ENCODE assay signal across 26 cellular contexts in the genomic region with DNA sequence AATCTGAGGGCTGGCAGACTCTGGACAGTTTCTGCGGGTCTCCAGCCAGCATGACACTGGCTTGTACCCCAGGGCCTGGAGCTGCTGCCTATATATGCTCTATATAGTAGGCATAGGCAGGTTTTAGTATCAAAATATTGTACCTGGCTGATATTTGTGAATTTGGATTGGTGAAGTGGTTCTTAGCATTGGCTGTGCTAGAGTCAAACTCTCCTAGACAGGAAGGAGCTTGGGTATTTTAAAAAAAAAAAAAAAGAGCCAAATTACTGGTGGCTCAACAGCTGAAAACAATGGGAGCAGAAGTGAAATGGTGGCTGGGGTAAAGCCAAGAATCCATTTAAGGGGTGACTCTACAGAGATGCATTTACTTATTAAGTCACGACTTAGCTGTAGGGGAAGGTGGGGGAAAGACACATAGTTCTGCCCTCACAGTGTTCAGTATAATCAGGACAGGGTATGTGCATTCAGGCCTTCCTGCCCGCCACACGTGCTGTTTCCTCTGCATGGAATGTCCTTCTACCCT. TPM values are rescaled to one million over a fixed set of nuclear protein-coding genes. Genes with fewer than 3 reads are reported as not detected.
DNase-seq lines count a peak whose midpoint lies in the region; ATAC-seq and TF ChIP-seq lines count a peak whose summit lies in the region.
"Had no signal": no experiment of that assay in that cellular context is flagged by ENCODE, and none has a peak within 500 bp of the region (broad histone marks: within the 10 kb centered on the region; RNA-seq: fewer than 3 reads in every experiment).

No MANE protein-coding gene starts in this region.

- peak overlapping the region; percentile 31 for H3K9ac ChIP-seq in skeletal muscle satellite cell (ENCODE audit: low read depth, low read length)

- H3K4me1 ChIP-seq in skeletal muscle satellite cell (ENCODE audit: control insufficient read depth, insufficient read depth, low read length) (peaks cover 70% of the 10 kb centered on the region), right cardiac atrium (ENCODE audit: control insufficient read depth, insufficient read depth, low read length) (no peaks in the 10 kb centered on the region)

- no peaks in the 10 kb centered on the region for H3K9me3 Mint-ChIP-seq in activated T-cell treated with anti-CD3 and anti-CD28 coated beads, Interleukin-2, amount 50 U/mL, for 24 hours
- H3K9me3 Mint-ChIP-seq in activated CD8-positive, alpha-beta T cell treated with anti-CD3 and anti-CD28 coated beads for 36 hours: no peaks in the 10 kb centered on the region
- no peaks in the 10 kb centered on the region for H3K9me3 Mint-ChIP-seq in dendritic cell treated with granulocyte-macrophage colony-stimulating factor and Interleukin-4, amounts not matched to agents 40 ng/mL and 50 ng/mL, for 4 days
- H3K9me3 Mint-ChIP-seq: endodermal cell; natural killer cell treated with Interleukin-12 subunit alpha and Interleukin-12 subunit beta and Interleukin-15 and Interleukin-18, amount 100 ng/mL, for 72 hours had no signal

- no peak overlapping the region for H3K27ac ChIP-seq in right cardiac atrium (ENCODE audit: low read length)
- H3K27ac ChIP-seq: hepatocyte had no signal

- H3K27ac Mint-ChIP-seq in activated T-cell treated with anti-CD3 and anti-CD28 coated beads, Interleukin-2, amount 50 U/mL, for 24 hours: peak overlapping the region; percentile 85
- H3K27ac Mint-ChIP-seq in activated CD8-positive, alpha-beta T cell treated with anti-CD3 and anti-CD28 coated beads for 36 hours: peak overlapping the region; percentile 79
- H3K27ac Mint-ChIP-seq in dendritic cell treated with granulocyte-macrophage colony-stimulating factor and Interleukin-4, amounts not matched to agents 40 ng/mL and 50 ng/mL, for 4 days: peak overlapping the region; percentile 32
- H3K27ac Mint-ChIP-seq: endodermal cell; natural killer cell treated with Interleukin-12 subunit alpha and Interleukin-12 subunit beta and Interleukin-15 and Interleukin-18, amount 100 ng/mL, for 72 hours; progenitor cell of endocrine pancreas had no signal

- peaks cover 93% of the 10 kb centered on the region for H3K36me3 ChIP-seq in skeletal muscle satellite cell (ENCODE audit: insufficient read depth, low read length)

- H3K4me3 Mint-ChIP-seq in activated T-cell treated with anti-CD3 and anti-CD28 coated beads, Interleukin-2, amount 50 U/mL, for 24 hours: no peak overlapping the region
- H3K4me3 Mint-ChIP-seq in activated CD8-positive, alpha-beta T cell treated with anti-CD3 and anti-CD28 coated beads for 36 hours: no peak overlapping the region
- H3K4me3 Mint-ChIP-seq in dendritic cell treated with granulocyte-macrophage colony-stimulating factor and Interleukin-4, amounts not matched to agents 40 ng/mL and 50 ng/mL, for 4 days: no peak overlapping the region
- H3K4me3 Mint-ChIP-seq: endodermal cell; natural killer cell treated with Interleukin-12 subunit alpha and Interleukin-12 subunit beta and Interleukin-15 and Interleukin-18, amount 100 ng/mL, for 72 hours had no signal

- intact Hi-C loops in activated CD8-positive, alpha-beta T cell treated with anti-CD3 and anti-CD28 coated beads for 36 hours (cut with micrococcal nuclease): no loop called here
- intact Hi-C loops in dendritic cell treated with granulocyte-macrophage colony-stimulating factor and Interleukin-4, amounts not matched to agents 40 ng/mL and 50 ng/mL, for 4 days (cut with micrococcal nuclease): no loop called here
- intact Hi-C loops in right cardiac atrium (cut with DNase I): no loop called here

- H3K27me3 ChIP-seq in skeletal muscle satellite cell (ENCODE audit: control insufficient read depth, insufficient read depth, low read length) (no peaks in the 10 kb centered on the region), right cardiac atrium (ENCODE audit: control insufficient read depth, insufficient read depth) (no peaks in the 10 kb centered on the region)
- H3K27me3 ChIP-seq: hepatocyte had no signal

- peak overlapping the region; percentile 5 for H3K4me2 ChIP-seq in skeletal muscle satellite cell (ENCODE audit: low read length)
- H3K4me2 ChIP-seq: A549, hepatocyte, smooth muscle cell had no signal

- peaks cover 97% of the 10 kb centered on the region for H3K36me3 Mint-ChIP-seq in activated T-cell treated with anti-CD3 and anti-CD28 coated beads, Interleukin-2, amount 50 U/mL, for 24 hours (ENCODE audit: low read depth)
- peaks cover 58% of the 10 kb centered on the region for H3K36me3 Mint-ChIP-seq in activated CD8-positive, alpha-beta T cell treated with anti-CD3 and anti-CD28 coated beads for 36 hours (ENCODE audit: low read depth)
- H3K36me3 Mint-ChIP-seq in dendritic cell treated with granulocyte-macrophage colony-stimulating factor and Interleukin-4, amounts not matched to agents 40 ng/mL and 50 ng/mL, for 4 days (ENCODE audit: low read depth): peaks cover 36% of the 10 kb centered on the region
- H3K36me3 Mint-ChIP-seq: natural killer cell treated with Interleukin-12 subunit alpha and Interleukin-12 subunit beta and Interleukin-15 and Interleukin-18, amount 100 ng/mL, for 72 hours had no signal

- peaks cover 40% of the 10 kb centered on the region for H3K4me1 Mint-ChIP-seq in activated T-cell treated with anti-CD3 and anti-CD28 coated beads, Interleukin-2, amount 50 U/mL, for 24 hours (ENCODE audit: low read depth)
- H3K4me1 Mint-ChIP-seq in activated CD8-positive, alpha-beta T cell treated with anti-CD3 and anti-CD28 coated beads for 36 hours (ENCODE audit: low read depth): peaks cover 35% of the 10 kb centered on the region
- H3K4me1 Mint-ChIP-seq in dendritic cell treated with granulocyte-macrophage colony-stimulating factor and Interleukin-4, amounts not matched to agents 40 ng/mL and 50 ng/mL, for 4 days (ENCODE audit: low read depth): peaks cover 9% of the 10 kb centered on the region

- no peaks in the 10 kb centered on the region for H3K27me3 Mint-ChIP-seq in activated T-cell treated with anti-CD3 and anti-CD28 coated beads, Interleukin-2, amount 50 U/mL, for 24 hours
- H3K27me3 Mint-ChIP-seq in activated CD8-positive, alpha-beta T cell treated with anti-CD3 and anti-CD28 coated beads for 36 hours: no peaks in the 10 kb centered on the region
- H3K27me3 Mint-ChIP-seq in dendritic cell treated with granulocyte-macrophage colony-stimulating factor and Interleukin-4, amounts not matched to agents 40 ng/mL and 50 ng/mL, for 4 days: peaks cover 3% of the 10 kb centered on the region
- H3K27me3 Mint-ChIP-seq: natural killer cell treated with Interleukin-12 subunit alpha and Interleukin-12 subunit beta and Interleukin-15 and Interleukin-18, amount 100 ng/mL, for 72 hours; progenitor cell of endocrine pancreas had no signal

- H3K4me3 ChIP-seq in skeletal muscle satellite cell (ENCODE audit: low read length) (no peak overlapping the region), right cardiac atrium (ENCODE audit: low read length) (no peak overlapping the region)
- H3K4me3 ChIP-seq: A549, hepatocyte, smooth muscle cell had no signal

- POLR2A ChIA-PET in activated CD8-positive, alpha-beta T cell treated with anti-CD3 and anti-CD28 coated beads for 36 hours (lab: Charles Lee): interaction anchor here (1.0 to 2.8 kb wide), 3 partner anchors 9 to 17 kb away, joined by 3 to 19 read pairs (median 5); a partner anchor contains a TSS

- CTCF ChIA-PET in activated CD8-positive, alpha-beta T cell treated with anti-CD3 and anti-CD28 coated beads for 36 hours (lab: Charles Lee): interaction anchor here (0.7 to 2.8 kb wide), 5 partner anchors 9 to 128 kb away, joined by 4 to 11 read pairs (median 5); a partner anchor contains a TSS

- no peak for DNase-seq in activated T-cell treated with anti-CD3 and anti-CD28 coated beads, Interleukin-2, amount 50 U/mL, for 24 hours
- no peak for DNase-seq in activated T-cell treated with anti-CD3 and anti-CD28 coated beads, Interleukin-2, amount 50 U/mL, for 48 hours
- no peak for DNase-seq in activated CD8-positive, alpha-beta T cell treated with anti-CD3 and anti-CD28 coated beads for 36 hours
- no peak for DNase-seq in right cardiac atrium
- no peak for DNase-seq in COLO829 (ENCODE audit: low spot score)
- DNase-seq: activated CD8-positive, alpha-beta memory T cell treated with anti-CD3 and anti-CD28 coated beads, Interleukin-2, amount 50 U/mL, for 48 hours; C1 segment of cervical spinal cord; cerebellar nuclear complex; DMS53; endodermal cell; KG1; NCI-H2107; NCI-H526; trophoblast cell had no signal

- H3K9me3 ChIP-seq in skeletal muscle satellite cell (replicated peaks; ENCODE audit: low read length) (no peaks in the 10 kb centered on the region), right cardiac atrium (ENCODE audit: control insufficient read depth, low read length) (no peaks in the 10 kb centered on the region)
- H3K9me3 ChIP-seq: A549 had no signal

- no peak for TF ChIP-seq CTCF in activated CD8-positive, alpha-beta T cell treated with anti-CD3 and anti-CD28 coated beads for 36 hours (IDR thresholded peaks at IDR 0.05)

- WGBS in right cardiac atrium: 81% methylated on average over 4 of the region's 4 CpGs

- no peak for ATAC-seq in activated CD8-positive, alpha-beta T cell treated with anti-CD3 and anti-CD28 coated beads for 36 hours
- ATAC-seq in right cardiac atrium (no peak), HG03354 (IDR thresholded peaks at IDR 0.05; ENCODE audit: poor library complexity, severe bottlenecking, unreplicated experiment) (no peak)
- ATAC-seq: A549; activated CD4-positive, CD25-positive, alpha-beta regulatory T cell treated with anti-CD3 and anti-CD28 coated beads, Interleukin-2, amount 50 U/mL, for 24 hours; natural killer cell treated with Interleukin-12 subunit alpha and Interleukin-12 subunit beta and Interleukin-15 and Interleukin-18, amount 100 ng/mL, for 72 hours had no signal

RNA-seq across cellular contexts. Expression of a gene that starts 11.0 kb away (rescaled TPM):
- 10 to 100 TPM; 89.8 to 93.8 TPM for total RNA-seq in activated CD8-positive, alpha-beta T cell treated with anti-CD3 and anti-CD28 coated beads for 36 hours
- 14.7 and 19.2 TPM in 2 replicates for total RNA-seq in skeletal muscle satellite cell (2012; rRNA removed)
- total RNA-seq in right cardiac atrium: 10 to 100 TPM; 15.5 to 29.3 (median 18.6) TPM
- polyA plus RNA-seq in right cardiac atrium: 38.9 TPM

RNA-seq across cellular contexts. Expression of a gene that starts 17.8 kb away (rescaled TPM):
- total RNA-seq in activated CD8-positive, alpha-beta T cell treated with anti-CD3 and anti-CD28 coated beads for 36 hours: 10 to 100 TPM; 15.1 to 15.4 TPM
- 24.6 and 33.9 TPM in 2 replicates for total RNA-seq in skeletal muscle satellite cell (2012; rRNA removed)
- 1 to 10 TPM; 2.0 to 5.5 (median 3.5) TPM for total RNA-seq in right cardiac atrium
- polyA plus RNA-seq in right cardiac atrium: 1.6 TPM

RNA-seq across cellular contexts. Expression of a gene that starts 27.4 kb away (rescaled TPM):
- total RNA-seq in activated CD8-positive, alpha-beta T cell treated with anti-CD3 and anti-CD28 coated beads for 36 hours: 1 to 10 TPM; 7.1 to 7.2 TPM
- total RNA-seq in skeletal muscle satellite cell (2012; rRNA removed): 19.5 and 20.5 TPM in 2 replicates
- total RNA-seq in right cardiac atrium: 10 to 100 TPM in 3 of 4 donors, 1 to 10 TPM in 1; 8.7 to 17.0 (median 12.7) TPM
- polyA plus RNA-seq in right cardiac atrium: 5.7 TPM

RNA-seq across cellular contexts. Expression of a gene that starts 57.2 kb away (rescaled TPM):
- total RNA-seq in activated CD8-positive, alpha-beta T cell treated with anti-CD3 and anti-CD28 coated beads for 36 hours: not detected
- total RNA-seq in skeletal muscle satellite cell (2012; rRNA removed): not detected in 2 replicates
- not detected for total RNA-seq in right cardiac atrium
- polyA plus RNA-seq in right cardiac atrium: not detected
- total RNA-seq: endodermal cell; hepatocyte; lung microvascular endothelial cell; natural killer cell treated with Interleukin-12 subunit alpha and Interleukin-12 subunit beta and Interleukin-15 and Interleukin-18, amount 100 ng/mL, for 72 hours; OCI-LY7; progenitor cell of endocrine pancreas; smooth muscle cell had no signal
- polyA plus RNA-seq: hepatocyte, keratinocyte, smooth muscle cell had no signal

RNA-seq across cellular contexts. Expression of a gene that starts 57.8 kb away (rescaled TPM):
- 1 to 10 TPM; 2.2 to 2.4 TPM for total RNA-seq in activated CD8-positive, alpha-beta T cell treated with anti-CD3 and anti-CD28 coated beads for 36 hours
- total RNA-seq in skeletal muscle satellite cell (2012; rRNA removed): 0.51 and 2.6 TPM in 2 replicates
- 1 to 10 TPM in 3 of 4 donors, under 1 TPM in 1; 0.47 to 2.1 (median 1.4) TPM for total RNA-seq in right cardiac atrium
- polyA plus RNA-seq in right cardiac atrium: 0.66 TPM

Comparison
In these comparisons a context has a peak if more than half of its experiments do, and no peak if none do; other contexts are left out.
1. H3K27ac Mint-ChIP-seq: peak in every context shown above with its lines; median percentile 85 in activated T-cell treated with anti-CD3 and anti-CD28 coated beads, Interleukin-2, amount 50 U/mL, for 24 hours; 79 in activated CD8-positive, alpha-beta T cell treated with anti-CD3 and anti-CD28 coated beads for 36 hours; 32 in dendritic cell treated with granulocyte-macrophage colony-stimulating factor and Interleukin-4, amounts not matched to agents 40 ng/mL and 50 ng/mL, for 4 days.